In the genomic region with DNA sequence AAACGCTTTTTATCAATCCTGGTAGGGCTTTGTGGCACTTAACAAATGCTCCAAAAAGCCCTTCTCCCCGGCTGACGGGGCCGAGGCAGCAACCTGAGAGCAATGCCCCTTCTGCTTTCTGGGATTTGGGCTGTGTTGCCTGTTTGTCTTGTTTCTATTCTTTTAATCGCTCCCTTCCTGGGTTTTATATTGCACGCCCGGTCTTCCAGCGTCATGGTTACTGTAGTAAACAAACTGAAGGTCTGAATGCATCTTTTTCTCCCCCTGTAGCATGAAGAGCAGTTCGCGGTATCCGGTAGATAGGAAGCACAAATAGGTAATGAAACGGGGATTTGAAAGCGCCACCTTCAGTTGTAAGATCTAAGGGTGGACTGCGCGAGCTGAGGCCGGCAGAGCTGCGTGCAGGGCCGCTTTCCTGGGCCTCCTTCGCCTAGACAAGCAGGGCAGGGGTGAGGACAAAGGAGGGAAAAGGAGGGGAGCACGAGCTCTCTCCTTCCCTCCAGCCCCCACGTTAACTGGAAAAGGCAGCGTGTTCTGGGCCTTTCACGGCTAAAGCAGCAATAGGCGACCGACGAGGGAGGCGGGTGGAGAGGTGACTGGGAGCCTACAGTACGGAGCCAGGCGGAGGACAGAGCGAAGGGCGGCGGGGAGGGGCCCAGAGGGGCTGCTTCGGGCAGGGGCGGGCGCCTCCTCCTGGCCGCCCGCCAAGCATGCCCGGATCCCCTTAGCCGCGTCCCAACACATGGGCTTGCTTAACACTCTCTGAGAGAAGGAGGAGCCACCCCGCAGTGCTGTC, we compare ENCODE assay signal across 8 cellular contexts. TPM values are rescaled to one million over a fixed set of nuclear protein-coding genes. Genes with fewer than 3 reads are reported as not detected.
A peak's percentile ranks its signal among the peaks of the same experiment; 100 is the strongest.
DNase-seq lines count a peak whose midpoint lies in the region; ATAC-seq and TF ChIP-seq lines count a peak whose summit lies in the region.

No MANE protein-coding gene starts in this region.

- H3K27ac Mint-ChIP-seq in activated naive CD4-positive, alpha-beta T cell treated with anti-CD3 and anti-CD28 coated beads, Interleukin-2, amount 10 ng/mL, durations not matched to agents 7 days and 5 days, result no peak overlapping the region

- H3K4me2 ChIP-seq in osteoblast (ENCODE audit: insufficient read depth, low read length), result peak overlapping the region; percentile 77

- CTCF ChIA-PET in activated naive CD4-positive, alpha-beta T cell treated with anti-CD3 and anti-CD28 coated beads, Interleukin-2, amount 10 ng/mL, durations not matched to agents 7 days and 5 days (lab: Charles Lee), result interaction anchor here (2.2 kb wide), 1 partner anchor 190 kb away, joined by 5 read pairs; no protein-coding TSS in a partner anchor

- peak; percentile 72 for ATAC-seq in HG02623 (IDR thresholded peaks at IDR 0.05; ENCODE audit: unreplicated experiment)
- ATAC-seq in Right ventricle myocardium superior (ENCODE audit: poor library complexity), result peak; percentile 85

- no peaks in the 10 kb centered on the region for H4K20me1 ChIP-seq in osteoblast (ENCODE audit: insufficient read depth, low read length)

- H2AFZ ChIP-seq in osteoblast (ENCODE audit: low read length), result peak overlapping the region; percentile 70

- H3K36me3 Mint-ChIP-seq in activated naive CD4-positive, alpha-beta T cell treated with anti-CD3 and anti-CD28 coated beads, Interleukin-2, amount 10 ng/mL, durations not matched to agents 7 days and 5 days, result no peaks in the 10 kb centered on the region

- peaks cover 11% of the 10 kb centered on the region for H3K4me1 Mint-ChIP-seq in activated naive CD4-positive, alpha-beta T cell treated with anti-CD3 and anti-CD28 coated beads, Interleukin-2, amount 10 ng/mL, durations not matched to agents 7 days and 5 days

- intact Hi-C loops in Right ventricle myocardium superior (cut with DNase I), result no loop called here

- no peaks in the 10 kb centered on the region for H3K9me3 Mint-ChIP-seq in activated naive CD4-positive, alpha-beta T cell treated with anti-CD3 and anti-CD28 coated beads, Interleukin-2, amount 10 ng/mL, durations not matched to agents 7 days and 5 days

- peak overlapping the region; percentile 43 for H3K4me3 Mint-ChIP-seq in activated naive CD4-positive, alpha-beta T cell treated with anti-CD3 and anti-CD28 coated beads, Interleukin-2, amount 10 ng/mL, durations not matched to agents 7 days and 5 days

- peaks cover 23% of the 10 kb centered on the region for H3K4me1 ChIP-seq in osteoblast (ENCODE audit: insufficient read depth, low read length)

- H3K79me2 ChIP-seq in osteoblast (ENCODE audit: insufficient read depth, low read length), result no peaks in the 10 kb centered on the region

- DNase-seq in SIG-M5 treated with dmso at 0.1 percent for 504 hours (lab: John Stamatoyannopoulos, UW; ENCODE audit: unreplicated experiment), result peak; percentile 30
- DNase-seq in SIG-M5 (lab: John Stamatoyannopoulos, UW), result no peak
- DNase-seq in NCI-H2107 (lab: John Stamatoyannopoulos, UW), result peak; percentile 3
- DNase-seq in activated naive CD4-positive, alpha-beta T cell treated with anti-CD3 and anti-CD28 coated beads, Interleukin-2, amount 10 ng/mL, durations not matched to agents 7 days and 5 days, result peak; percentile 46
- peak; percentile 77 for DNase-seq in Right ventricle myocardium superior
- peak; percentile 73 for DNase-seq in osteoblast (ENCODE audit: insufficient read length, low spot score, missing footprints)
- DNase-seq in WERI-Rb-1, result no peak

- H3K27ac ChIP-seq in osteoblast (ENCODE audit: low read depth, low read length) (peak overlapping the region; percentile 62), WERI-Rb-1 (no peak overlapping the region)

- no peaks in the 10 kb centered on the region for H3K27me3 ChIP-seq in osteoblast (ENCODE audit: insufficient read depth, low read length)
- no peaks in the 10 kb centered on the region for H3K27me3 ChIP-seq in WERI-Rb-1 (ENCODE audit: insufficient read depth, low read depth, severe bottlenecking)

- peaks cover 15% of the 10 kb centered on the region for H3K27me3 Mint-ChIP-seq in activated naive CD4-positive, alpha-beta T cell treated with anti-CD3 and anti-CD28 coated beads, Interleukin-2, amount 10 ng/mL, durations not matched to agents 7 days and 5 days

- no peaks in the 10 kb centered on the region for H3K9me3 ChIP-seq in osteoblast (ENCODE audit: low read depth, low read length)
- H3K9me3 ChIP-seq in WERI-Rb-1 (ENCODE audit: severe bottlenecking), result no peaks in the 10 kb centered on the region

- H3K4me3 ChIP-seq in osteoblast (ENCODE audit: insufficient read depth, low read length) (peak overlapping the region; percentile 63), WERI-Rb-1 (ENCODE audit: low read depth, low read length) (no peak overlapping the region)

- no peaks in the 10 kb centered on the region for H3K36me3 ChIP-seq in osteoblast (ENCODE audit: insufficient read depth, low read length)
- no peaks in the 10 kb centered on the region for H3K36me3 ChIP-seq in WERI-Rb-1

- TF ChIP-seq CTCF in osteoblast (IDR thresholded peaks at IDR 0.05; ENCODE audit: extremely low read depth, low read depth, low read length), result no peak
- TF ChIP-seq CTCF in WERI-Rb-1 (IDR thresholded peaks at IDR 0.05; ENCODE audit: low read depth, low read length), result no peak

RNA-seq across cellular contexts. Expression of a gene that starts 49.3 kb away (rescaled TPM):
- total RNA-seq in Right ventricle myocardium superior (8.0 TPM), osteoblast (not detected in 2 replicates)

Comparison
In these comparisons a context has a peak if more than half of its experiments do, and no peak if none do; other contexts are left out.
1. DNase-seq: peak in SIG-M5 treated with dmso at 0.1 percent for 504 hours (single experiment), NCI-H2107 (single experiment), activated naive CD4-positive, alpha-beta T cell treated with anti-CD3 and anti-CD28 coated beads, Interleukin-2, amount 10 ng/mL, durations not matched to agents 7 days and 5 days (single experiment), Right ventricle myocardium superior (single experiment) and osteoblast (single experiment); none in SIG-M5 (single experiment) and WERI-Rb-1 (single experiment).